ENCODE assay signal across 8 cellular contexts in genomic region chr10:114504769-114505579, GRCh38.
DNase-seq lines count a peak whose midpoint lies in the region; ATAC-seq, FAIRE-seq and TF ChIP-seq lines count a peak whose summit lies in the region.

No MANE protein-coding gene starts in this region.

- no peak for TF ChIP-seq POLR2A in H54 (IDR thresholded peaks at IDR 0.05; ENCODE audit: low read depth, low read length)

- no peak for TF ChIP-seq CTCF in fibroblast of the aortic adventitia (IDR thresholded peaks at IDR 0.05; ENCODE audit: insufficient read depth, low read length)
- TF ChIP-seq CTCF in pancreas (IDR thresholded peaks at IDR 0.05) = no peak

- peaks cover 26 to 37% of the 10 kb centered on the region in 2 donors for H3K36me3 Mint-ChIP-seq in CD4-positive, alpha-beta memory T cell

- H3K27me3 Mint-ChIP-seq in CD4-positive, alpha-beta memory T cell = no peaks in the 10 kb centered on the region

- H3K27ac Mint-ChIP-seq in CD4-positive, alpha-beta memory T cell = peak overlapping the region in 5 of 7 donors; percentile 14 to 67 (median 59)

- peak overlapping the region in 2 of 8 donors; percentile 16 to 33 for H3K4me3 Mint-ChIP-seq in CD4-positive, alpha-beta memory T cell

- no peaks in the 10 kb centered on the region for H3K9me3 Mint-ChIP-seq in CD4-positive, alpha-beta memory T cell

- H3K4me1 Mint-ChIP-seq in CD4-positive, alpha-beta memory T cell = peaks cover 64 to 93% (median 83%) of the 10 kb centered on the region in 4 donors

- peaks cover 86% of the 10 kb centered on the region for H3K4me1 ChIP-seq in CD4-positive, alpha-beta memory T cell (ENCODE audit: insufficient read depth, low read length)
- peaks cover 22% of the 10 kb centered on the region for H3K4me1 ChIP-seq in SJSA1 (replicated peaks)
- H3K4me1 ChIP-seq in pancreas = peaks cover 16 to 30% (median 27%) of the 10 kb centered on the region in 3 donors

- no peak overlapping the region for H3K4me3 ChIP-seq in CD4-positive, alpha-beta memory T cell (ENCODE audit: low read length in 2 of 2)
- H3K4me3 ChIP-seq in SJSA1 (no peak overlapping the region), fibroblast of the aortic adventitia (ENCODE audit: low read depth, low read length) (no peak overlapping the region), pancreas (no peak overlapping the region)

- 50 to 61% methylated on average over 3 of the region's 3 CpGs for WGBS in pancreas, 2 donors

- no peaks in the 10 kb centered on the region for H3K36me3 ChIP-seq in CD4-positive, alpha-beta memory T cell (ENCODE audit: insufficient read depth, low read length)
- H3K36me3 ChIP-seq in SJSA1 = no peaks in the 10 kb centered on the region
- no peaks in the 10 kb centered on the region for H3K36me3 ChIP-seq in pancreas

- no peak for DNase-seq in CD4-positive, alpha-beta memory T cell
- DNase-seq in SJSA1 (ENCODE audit: low read depth in 1 of 2, low spot score in 2 of 2) (peak in 1 of 2 experiments; percentile 57), fibroblast of the aortic adventitia (ENCODE audit: low read depth) (peak; percentile 97), pancreas (peak in 2 of 6 donors; percentile 30 to 36), H54 (ENCODE audit: insufficient read length, low spot score) (no peak), hippocampal formation (lab: John Stamatoyannopoulos, UW) (no peak)
- DNase-seq in activated CD8-positive, alpha-beta memory T cell treated with anti-CD3 and anti-CD28 coated beads, Interleukin-2, amount 50 U/mL, for 4 hours = no peak

- intact Hi-C loops in CD4-positive, alpha-beta memory T cell (cut with micrococcal nuclease) = no loop called here
- intact Hi-C loops in pancreas (cut with DNase I) = no loop called here

- CTCF ChIA-PET in CD4-positive, alpha-beta memory T cell (lab: Charles Lee; ENCODE audit: partially characterized antibody) = interaction anchor here (1.7 to 1.8 kb wide), 2 partner anchors 13 to 48 kb away, joined by 4 to 6 read pairs; no protein-coding TSS in a partner anchor

- ATAC-seq in pancreas (peak in 3 of 4 donors; percentile 20 to 70 (median 60)), GM18861 (IDR thresholded peaks at IDR 0.05; ENCODE audit: unreplicated experiment) (no peak)

- POLR2A ChIA-PET in CD4-positive, alpha-beta memory T cell (lab: Charles Lee; ENCODE audit: partially characterized antibody) = interaction anchor here (0.9 to 8.9 kb wide), 4 partner anchors 9 to 40 kb away, joined by 3 to 110 read pairs (median 4); no protein-coding TSS in a partner anchor

- H3K27ac ChIP-seq in CD4-positive, alpha-beta memory T cell (ENCODE audit: low read depth, low read length) = no peak overlapping the region
- H3K27ac ChIP-seq in SJSA1 = peak overlapping the region; percentile 14; the same call in 1 of the 2 replicates
- peak overlapping the region in 2 of 4 donors; percentile 50 for H3K27ac ChIP-seq in pancreas

- FAIRE-seq in pancreas (lab: Jason Lieb, UNC) (no peak), H54 (lab: Jason Lieb, UNC) (no peak)

- no peaks in the 10 kb centered on the region for H3K9me3 ChIP-seq in CD4-positive, alpha-beta memory T cell (ENCODE audit: control insufficient read depth in 1 of 2, low read length in 2 of 2)
- H3K9me3 ChIP-seq in SJSA1 (replicated peaks) (no peaks in the 10 kb centered on the region), pancreas (no peaks in the 10 kb centered on the region)

- no peaks in the 10 kb centered on the region for H3K27me3 ChIP-seq in CD4-positive, alpha-beta memory T cell (ENCODE audit: insufficient read depth, low read length)
- H3K27me3 ChIP-seq in SJSA1 (replicated peaks) = no peaks in the 10 kb centered on the region
- no peaks in the 10 kb centered on the region for H3K27me3 ChIP-seq in pancreas
